In genomic region chr6:29627762-29628418, GRCh38 we compare ENCODE assay signal across 7 cellular contexts. TPM values are rescaled to one million over a fixed set of nuclear protein-coding genes. Genes with fewer than 3 reads are reported as not detected.
DNase-seq lines count a peak whose midpoint lies in the region; ATAC-seq and TF ChIP-seq lines count a peak whose summit lies in the region.

No MANE protein-coding gene starts in this region.

- TF ChIP-seq CTCF in GM13977 (IDR thresholded peaks at IDR 0.05; ENCODE audit: extremely low read depth, insufficient read depth, missing control alignments) (no peak), mesothelial cell of epicardium (IDR thresholded peaks at IDR 0.05; ENCODE audit: unreplicated experiment) (no peak)

- peaks cover 32% of the 10 kb centered on the region for H3K4me1 Mint-ChIP-seq in activated T-cell treated with anti-CD3 and anti-CD28 coated beads, Interleukin-2, amount 50 U/mL, for 24 hours (ENCODE audit: low read depth)
- peaks cover 45% of the 10 kb centered on the region for H3K4me1 Mint-ChIP-seq in mesothelial cell of epicardium

- TF ChIP-seq POLR2A in erythroblast (IDR thresholded peaks at IDR 0.05; ENCODE audit: low read length), result no peak

- no peaks in the 10 kb centered on the region for H3K36me3 Mint-ChIP-seq in activated T-cell treated with anti-CD3 and anti-CD28 coated beads, Interleukin-2, amount 50 U/mL, for 24 hours (ENCODE audit: low read depth)
- peaks cover 13% of the 10 kb centered on the region for H3K36me3 Mint-ChIP-seq in mesothelial cell of epicardium

- no peak for ATAC-seq in GM19324 (IDR thresholded peaks at IDR 0.05; ENCODE audit: low FRiP score, unreplicated experiment)

- in situ Hi-C loops in GM13977 (cut with MboI; ENCODE audit: low pct_unique_long_range_greater_than_20kb, low sequenced_read_pairs, unreplicated experiment), result no loop called here

- H3K27ac Mint-ChIP-seq in activated T-cell treated with anti-CD3 and anti-CD28 coated beads, Interleukin-2, amount 50 U/mL, for 24 hours, result peak overlapping the region; percentile 85
- H3K27ac Mint-ChIP-seq in mesothelial cell of epicardium, result peak overlapping the region; percentile 84

- peak overlapping the region; percentile 81 for H3K4me3 Mint-ChIP-seq in activated T-cell treated with anti-CD3 and anti-CD28 coated beads, Interleukin-2, amount 50 U/mL, for 24 hours
- peak overlapping the region; percentile 85 for H3K4me3 Mint-ChIP-seq in mesothelial cell of epicardium

- DNase-seq in GM13977 (ENCODE audit: low spot score) (peak; percentile 74), NOMO-1 treated with dmso at 0.1 percent for 144 hours (lab: John Stamatoyannopoulos, UW; ENCODE audit: unreplicated experiment) (peak; percentile 57), erythroblast (lab: John Stamatoyannopoulos, UW) (peak; percentile 37 to 44), mesothelial cell of epicardium (ENCODE audit: low spot score in 2 of 2, unreplicated experiment in 2 of 2) (peak; percentile 52 to 64)
- DNase-seq in activated T-cell treated with anti-CD3 and anti-CD28 coated beads, Interleukin-2, amount 50 U/mL, for 24 hours, result peak; percentile 73
- DNase-seq in stimulated activated CD8-positive, alpha-beta memory T cell treated with anti-CD3 and anti-CD28 coated beads, Interleukin-7, amount 100 ng/mL, for 4 hours (ENCODE audit: low read depth in 2 of 2), result peak; percentile 24 to 59

- H3K27me3 Mint-ChIP-seq in activated T-cell treated with anti-CD3 and anti-CD28 coated beads, Interleukin-2, amount 50 U/mL, for 24 hours, result peaks cover 5% of the 10 kb centered on the region
- H3K27me3 Mint-ChIP-seq in mesothelial cell of epicardium (ENCODE audit: low read depth), result peaks cover 5% of the 10 kb centered on the region

- H3K9me3 Mint-ChIP-seq in activated T-cell treated with anti-CD3 and anti-CD28 coated beads, Interleukin-2, amount 50 U/mL, for 24 hours, result no peaks in the 10 kb centered on the region
- no peaks in the 10 kb centered on the region for H3K9me3 Mint-ChIP-seq in mesothelial cell of epicardium

RNA-seq across cellular contexts. Expression of gene GABBR1, which starts 5.1 kb away (rescaled TPM):
- total RNA-seq in mesothelial cell of epicardium, result 130 to 138 TPM (median 134 TPM) in 3 replicates

RNA-seq across cellular contexts. Expression of gene MOG, which starts 29.0 kb away (rescaled TPM):
- 0.65 to 1.4 TPM (median 0.82 TPM) in 3 replicates for total RNA-seq in mesothelial cell of epicardium

RNA-seq across cellular contexts. Expression of gene OR2H2, which starts 43.0 kb away (rescaled TPM):
- total RNA-seq in mesothelial cell of epicardium, result not detected in 3 replicates

RNA-seq across cellular contexts. Expression of gene ZFP57, which starts 53.1 kb away (rescaled TPM):
- 0.11 TPM in 2 of 3 replicates, not detected in the other for total RNA-seq in mesothelial cell of epicardium
